In genomic region chr12:47779943-47780504, GRCh38 we compare ENCODE assay signal across 12 cellular contexts. TPM values are rescaled to one million over a fixed set of nuclear protein-coding genes. Genes with fewer than 3 reads are reported as not detected.
DNase-seq lines count a peak whose midpoint lies in the region; ATAC-seq and TF ChIP-seq lines count a peak whose summit lies in the region.
"Had no signal": no experiment of that assay in that cellular context is flagged by ENCODE, and none has a peak within 500 bp of the region (broad histone marks: within the 10 kb centered on the region; RNA-seq: fewer than 3 reads in every experiment).

No MANE protein-coding gene starts in this region.

- TF ChIP-seq CTCF in CD14-positive monocyte (IDR thresholded peaks at IDR 0.05) = no peak
- no peak for TF ChIP-seq CTCF in H9 (conservative IDR thresholded peaks at IDR 0.05)
- TF ChIP-seq CTCF in suprapubic skin (IDR thresholded peaks at IDR 0.05) = no peak

- H3K23ac ChIP-seq in H9 (ENCODE audit: insufficient read length, low read depth, low read length) = no peak overlapping the region

- H3K9me3 ChIP-seq in H9 (ENCODE audit: control insufficient read depth, low read depth, low read length) = no peaks in the 10 kb centered on the region
- no peaks in the 10 kb centered on the region for H3K9me3 ChIP-seq in suprapubic skin
- H3K9me3 ChIP-seq: prostate gland had no signal

- H3K27ac Mint-ChIP-seq in CD14-positive monocyte (no peak overlapping the region), H9 (no peak overlapping the region)

- no peak overlapping the region for H2BK15ac ChIP-seq in H9 (ENCODE audit: low read depth, low read length)

- H2AK5ac ChIP-seq in H9 (ENCODE audit: insufficient read length, low read length) = no peak overlapping the region

- H2BK20ac ChIP-seq in H9 (ENCODE audit: low read depth, low read length, poor library complexity, severe bottlenecking) = no peak overlapping the region

- no peak overlapping the region for H3K18ac ChIP-seq in H9 (ENCODE audit: insufficient read length, low read depth, low read length)

- no peaks in the 10 kb centered on the region for H3K79me1 ChIP-seq in H9 (ENCODE audit: insufficient read depth, low read depth, low read length, poor library complexity, severe bottlenecking)

- H3K4me1 Mint-ChIP-seq in CD14-positive monocyte (peaks cover 34% of the 10 kb centered on the region), H9 (peaks cover 18 to 34% of the 10 kb centered on the region in 2 experiments)

- H3K36me3 ChIP-seq in suprapubic skin = peaks cover 30% of the 10 kb centered on the region

- no peak overlapping the region for H2AFZ ChIP-seq in H9 (ENCODE audit: low read length)

- intact Hi-C loops in CD14-positive monocyte (cut with micrococcal nuclease) = loop anchor here (2.0 to 10.0 kb wide), 7 partner anchors 21 to 128 kb away; partner anchors contain the start of gene RAPGEF3 (in 1 of the 2)

- peak; percentile 18 for DNase-seq in CD14-positive monocyte (ENCODE audit: low spot score)
- no peak for DNase-seq in H9
- no peak for DNase-seq in GM19238 (ENCODE audit: insufficient read length, low spot score)
- DNase-seq in suprapubic skin (ENCODE audit: low spot score in 2 of 2) = no peak
- DNase-seq in NCI-H226 = no peak
- DNase-seq: SIG-M5 had no signal

- H3K14ac ChIP-seq in H9 (ENCODE audit: insufficient read depth, low read length) = no peak overlapping the region; the same call in 1 of the 2 replicates

- peaks cover 3% of the 10 kb centered on the region; the same call in 1 of the 2 replicates for H3K4me1 ChIP-seq in H9 (ENCODE audit: insufficient read depth, low read length)
- peaks cover 90% of the 10 kb centered on the region for H3K4me1 ChIP-seq in suprapubic skin

- H3K56ac ChIP-seq in H9 (ENCODE audit: insufficient read length, low read depth, low read length) = no peak overlapping the region

- no peak overlapping the region for H4K91ac ChIP-seq in H9 (ENCODE audit: insufficient read length, low read depth, low read length)

- H3K27me3 Mint-ChIP-seq in CD14-positive monocyte (ENCODE audit: low read depth in 3 of 3) (peaks cover 0 to 2% (median 0%) of the 10 kb centered on the region in 3 donors), H9 (ENCODE audit: low read depth) (peaks cover 14% of the 10 kb centered on the region)
- H3K27me3 Mint-ChIP-seq: B cell, brain had no signal

- H4K8ac ChIP-seq in H9 (replicated peaks; ENCODE audit: insufficient read length, low read depth, low read length) = no peak overlapping the region

- H2BK120ac ChIP-seq in H9 (ENCODE audit: low read depth, low read length, poor library complexity, severe bottlenecking) = no peak overlapping the region

- H3K9me3 Mint-ChIP-seq in CD14-positive monocyte (peaks cover 0 to 7% (median 0%) of the 10 kb centered on the region in 7 donors), H9 (no peaks in the 10 kb centered on the region)
- H3K9me3 Mint-ChIP-seq: brain had no signal

- no peak for TF ChIP-seq EP300 in suprapubic skin (IDR thresholded peaks at IDR 0.05)

- H3K27me3 ChIP-seq in H9 (ENCODE audit: insufficient read depth, low read length) (no peaks in the 10 kb centered on the region), layer of hippocampus (ENCODE audit: control insufficient read depth, insufficient read depth, low read length) (no peaks in the 10 kb centered on the region), suprapubic skin (no peaks in the 10 kb centered on the region)

- no peak overlapping the region for H3K4ac ChIP-seq in H9 (ENCODE audit: low read depth, low read length)

- WGBS in H9 (ENCODE audit: extremely low coverage, insufficient read length, low lambda C conversion rate) = no CpG with 5 or more reads among the region's 11 CpGs
- 70% methylated on average over 10 of the region's 11 CpGs for WGBS in suprapubic skin

- no peak overlapping the region for H2BK5ac ChIP-seq in H9 (ENCODE audit: insufficient read length, low read length)

- peak overlapping the region; percentile 36 for H3K4me2 ChIP-seq in H9 (ENCODE audit: insufficient read depth, insufficient read length, low read length)

- H3K23me2 ChIP-seq in H9 (ENCODE audit: insufficient read length, low read depth, low read length, poor library complexity, severe bottlenecking) = no peaks in the 10 kb centered on the region

- H3K4me3 ChIP-seq in suprapubic skin = no peak overlapping the region
- H3K4me3 ChIP-seq: prostate gland had no signal

- H3K4me3 Mint-ChIP-seq in CD14-positive monocyte (no peak overlapping the region), H9 (0 out of 5 replicates have a peak overlapping the region, but pooled peaks of 1 of the 2 experiments have one; percentile 8)
- H3K4me3 Mint-ChIP-seq: B cell had no signal

- no peak for TF ChIP-seq POLR2A in suprapubic skin (IDR thresholded peaks at IDR 0.05)

- no peak overlapping the region for H2BK12ac ChIP-seq in H9 (ENCODE audit: insufficient read length, low read depth, low read length)

- no peak overlapping the region for H3K27ac ChIP-seq in H9 (ENCODE audit: insufficient read length, low read depth, low read length)
- peak overlapping the region; percentile 100 for H3K27ac ChIP-seq in angular gyrus (ENCODE audit: low read depth, low read length)
- H3K27ac ChIP-seq in layer of hippocampus (ENCODE audit: low read depth, low read length) = peak overlapping the region; percentile 99
- no peak overlapping the region for H3K27ac ChIP-seq in suprapubic skin
- H3K27ac ChIP-seq: prostate gland had no signal

- no peak overlapping the region for H3K9ac ChIP-seq in H9 (ENCODE audit: extremely low read depth, insufficient read length, low read length)

- H4K5ac ChIP-seq in H9 (ENCODE audit: insufficient read length, low read depth, low read length) = no peak overlapping the region

- ATAC-seq in GM19324 (IDR thresholded peaks at IDR 0.05; ENCODE audit: low FRiP score, unreplicated experiment) = no peak

- peaks cover 36 to 42% of the 10 kb centered on the region in 2 donors for H3K36me3 Mint-ChIP-seq in CD14-positive monocyte
- peaks cover 8 to 21% (median 14%) of the 10 kb centered on the region in 3 experiments; a peak in 6 of 7 replicates for H3K36me3 Mint-ChIP-seq in H9 (ENCODE audit: insufficient read depth in 1 of 3, low read depth in 3 of 3)

- H3K79me2 ChIP-seq in H9 (ENCODE audit: insufficient read depth, low read length) = no peaks in the 10 kb centered on the region

- peaks cover 2% of the 10 kb centered on the region for H4K20me1 ChIP-seq in H9 (ENCODE audit: control insufficient read depth, insufficient read depth, insufficient read length)

- no peak overlapping the region for H3T11ph ChIP-seq in H9 (ENCODE audit: low read length)

RNA-seq across cellular contexts. Expression of gene SLC48A1, which starts 7.0 kb away (rescaled TPM):
- polyA plus RNA-seq in CD14-positive monocyte = 10 to 100 TPM; 15.8 to 19.6 TPM
- total RNA-seq in H9 (2021) (10.6 TPM in 2 replicates), suprapubic skin (10 to 100 TPM; 38.2 to 53.6 (median 44.7) TPM)

RNA-seq across cellular contexts. Expression of gene RAPGEF3, which starts 21.3 kb away (rescaled TPM):
- under 1 TPM; 0.08 to 0.60 TPM for polyA plus RNA-seq in CD14-positive monocyte
- total RNA-seq in H9 (2021) (5.6 and 7.4 TPM in 2 replicates), suprapubic skin (10 to 100 TPM in 3 of 4 donors, 1 to 10 TPM in 1; 9.3 to 48.9 (median 20.0) TPM)

RNA-seq across cellular contexts. Expression of gene HDAC7, which starts 39.7 kb away (rescaled TPM):
- 1 to 10 TPM; 5.9 to 8.4 TPM for polyA plus RNA-seq in CD14-positive monocyte
- 69.3 and 72.1 TPM in 2 replicates for total RNA-seq in H9 (2021)
- 100 to 1,000 TPM in 1 of 4 donors, 10 to 100 TPM in 3; 47.9 to 152 (median 76.2) TPM for total RNA-seq in suprapubic skin

RNA-seq across cellular contexts. Expression of gene ENDOU, which starts 54.7 kb away (rescaled TPM):
- polyA plus RNA-seq in CD14-positive monocyte = under 1 TPM in 1 of 2 donors, not detected in 1; 0.40 TPM
- not detected in 2 replicates for total RNA-seq in H9 (2021)
- total RNA-seq in suprapubic skin = 10 to 100 TPM in 3 of 4 donors, 1 to 10 TPM in 1; 3.5 to 36.1 (median 20.8) TPM
- total RNA-seq: B cell had no signal

Comparison
In these comparisons a context has a peak if more than half of its experiments do, and no peak if none do; other contexts are left out.
1. H3K27ac ChIP-seq: peak in angular gyrus (single experiment) and layer of hippocampus (single experiment); none in H9 (single experiment) and suprapubic skin (single experiment).